In genomic region chr4:43776371-43776770, GRCh38 we compare ENCODE assay signal across 10 cellular contexts.
DNase-seq lines count a peak whose midpoint lies in the region; ATAC-seq and TF ChIP-seq lines count a peak whose summit lies in the region.
"Had no signal": no experiment of that assay in that cellular context is flagged by ENCODE, and none has a peak within 500 bp of the region (broad histone marks: within the 10 kb centered on the region; RNA-seq: fewer than 3 reads in every experiment).

No MANE protein-coding gene starts in this region.

- 55 to 70% methylated on average over 1 of the region's 1 CpG for WGBS in thyroid gland, 2 donors

- TF ChIP-seq POLR2A in thyroid gland (IDR thresholded peaks at IDR 0.05) = no peak

- no peak for ATAC-seq in esophagus mucosa
- ATAC-seq: stimulated activated memory B cell treated with anti-CD40 and anti-IgM and Interleukin-4, amounts not matched to agents 10 μg/mL and 1 μg/mL and 100 μg/mL, for 72 hours had no signal

- no peaks in the 10 kb centered on the region for H3K9me3 ChIP-seq in thyroid gland
- H3K9me3 ChIP-seq: SJCRH30 had no signal

- H3K27me3 ChIP-seq in thyroid gland = no peaks in the 10 kb centered on the region
- H3K27me3 ChIP-seq: SJCRH30 had no signal

- TF ChIP-seq CTCF in thyroid gland (IDR thresholded peaks at IDR 0.05) = peak in 4 of 6 experiments; percentile 18 to 54 (median 35)

- no peak overlapping the region for H3K4me3 ChIP-seq in thyroid gland (replicated peaks in 1 of 3)
- H3K4me3 ChIP-seq: SJCRH30 had no signal

- no peaks in the 10 kb centered on the region for H3K4me1 ChIP-seq in thyroid gland
- H3K4me1 ChIP-seq: SJCRH30 had no signal

- DNase-seq in SKM-1 treated with dmso at 0.1 percent for 144 hours (lab: John Stamatoyannopoulos, UW; ENCODE audit: unreplicated experiment) = peak; percentile 20
- no peak for DNase-seq in SKM-1 (lab: John Stamatoyannopoulos, UW; ENCODE audit: unreplicated experiment)
- peak; percentile 2 for DNase-seq in NCI-H146 treated with DMSO at 0.1 percent for 48 hours (lab: John Stamatoyannopoulos, UW; ENCODE audit: unreplicated experiment)
- DNase-seq in dermis microvascular lymphatic vessel endothelial cell (ENCODE audit: low read depth in 2 of 2) = peak; percentile 9 to 23
- DNase-seq in thyroid gland = no peak
- no peak for DNase-seq in stimulated activated CD4-positive, alpha-beta T cell treated with anti-CD3 and anti-CD28 coated beads, Interleukin-4, amount 100 ng/mL, for 24 hours
- DNase-seq in stimulated activated CD4-positive, alpha-beta T cell treated with anti-CD3 and anti-CD28 coated beads, Interleukin-2, amount 100 ng/mL, for 48 hours = no peak

- H3K27ac ChIP-seq in thyroid gland = no peak overlapping the region
- H3K27ac ChIP-seq: SJCRH30 had no signal

- H3K36me3 ChIP-seq in thyroid gland = no peaks in the 10 kb centered on the region
- H3K36me3 ChIP-seq: SJCRH30 had no signal

- intact Hi-C loops in thyroid gland (cut with DNase I) = no loop called here

Comparison
In these comparisons a context has a peak if more than half of its experiments do, and no peak if none do; other contexts are left out.
1. DNase-seq: peak in SKM-1 treated with dmso at 0.1 percent for 144 hours (single experiment), NCI-H146 treated with DMSO at 0.1 percent for 48 hours (single experiment) and dermis microvascular lymphatic vessel endothelial cell (2 of 2); none in SKM-1 (single experiment), thyroid gland (0 of 2), stimulated activated CD4-positive, alpha-beta T cell treated with anti-CD3 and anti-CD28 coated beads, Interleukin-4, amount 100 ng/mL, for 24 hours (single experiment) and stimulated activated CD4-positive, alpha-beta T cell treated with anti-CD3 and anti-CD28 coated beads, Interleukin-2, amount 100 ng/mL, for 48 hours (0 of 2).